28 cellular contexts compared by ENCODE assay signal in the genomic region with DNA sequence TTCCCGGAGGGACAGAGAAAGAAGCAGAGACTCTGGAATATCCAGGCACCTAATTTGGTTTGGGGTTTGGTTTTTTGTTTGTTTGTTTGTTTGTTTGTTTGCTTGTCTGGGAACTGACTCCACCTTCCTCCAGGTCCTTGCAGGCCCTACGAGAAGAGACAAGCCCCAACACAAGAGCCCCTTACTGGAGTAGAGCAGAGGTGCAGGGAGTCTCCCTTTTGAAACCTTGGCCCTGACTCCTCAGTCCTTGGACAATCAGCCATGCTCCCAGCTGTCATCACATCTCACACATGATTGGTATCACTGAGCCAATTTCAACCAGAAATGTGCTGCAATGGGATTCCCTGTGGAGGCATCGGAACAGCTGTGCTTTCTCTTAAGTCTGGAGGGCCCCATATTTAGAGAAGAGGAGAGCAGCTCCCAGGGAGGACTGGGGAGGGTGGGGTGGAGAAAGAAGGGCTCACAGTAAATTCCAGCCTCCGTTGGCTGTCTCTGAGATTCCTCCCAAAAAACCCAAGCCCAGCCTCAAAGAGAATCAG.
"Had no signal": no experiment of that assay in that cellular context is flagged by ENCODE, and none has a peak within 500 bp of the region (broad histone marks: within the 10 kb centered on the region; RNA-seq: fewer than 3 reads in every experiment).

No MANE protein-coding gene starts in this region.

- H3K4me2 ChIP-seq: KMS-11 had no signal

- H3K27me3 ChIP-seq: ascending aorta, body of pancreas, Peyer's patch had no signal

- H3K4me1 ChIP-seq: ascending aorta, body of pancreas, Peyer's patch had no signal

- DNase-seq: activated CD4-positive, alpha-beta T cell treated with anti-CD3 and anti-CD28 coated beads for 48 hours; activated CD4-positive, alpha-beta T cell treated with anti-CD3 and anti-CD28 coated beads, Interleukin-2, amount 50 U/mL, for 4 hours; activated CD4-positive, CD25-positive, alpha-beta regulatory T cell treated with anti-CD3 and anti-CD28 coated beads, Interleukin-2, amount 50 U/mL, for 72 hours; activated CD8-positive, alpha-beta memory T cell treated with anti-CD3 and anti-CD28 coated beads, Interleukin-2, amount 50 U/mL, for 48 hours; activated CD8-positive, alpha-beta T cell treated with anti-CD3 and anti-CD28 coated beads, Interleukin-2, amount 10 ng/mL, durations not matched to agents 7 days and 5 days; activated effector memory CD4-positive, alpha-beta T cell treated with Interleukin-2 at 50 U/mL for 16 hours; activated naive CD4-positive, alpha-beta T cell; activated T-cell treated with anti-CD3 and anti-CD28 coated beads, Interleukin-2, amount 50 U/mL, for 24 hours; body of pancreas; MM.1S; NCI-H1105; NCI-H1436; NCI-H187; NCI-H2081 treated with DMSO at 0.1 percent for 48 hours; NCI-H2171; NCI-H226; NCI-H526; NCI-H774; NK-92 treated with Interleukin-12 subunit alpha and Interleukin-12 subunit beta, amount 100 ng/mL, for 24 hours; OCI-M1; Peyer's patch; SHP77 treated with DMSO at 0.1 percent for 48 hours; T-helper 17 cell; T-helper 9 cell had no signal

- H3K9ac ChIP-seq: KMS-11 had no signal

- H3K4me3 ChIP-seq: ascending aorta, body of pancreas, Peyer's patch had no signal

- H3K9me3 ChIP-seq: ascending aorta, body of pancreas, Peyer's patch had no signal

- ATAC-seq: activated CD8-positive, alpha-beta T cell treated with anti-CD3 and anti-CD28 coated beads, Interleukin-2, amount 10 ng/mL, durations not matched to agents 7 days and 5 days; body of pancreas; T-helper 17 cell; WTC11 had no signal

- H3K36me3 ChIP-seq: ascending aorta, Peyer's patch had no signal

- H3K27ac ChIP-seq: ascending aorta, body of pancreas, KMS-11, Peyer's patch, RWPE1 had no signal
